Comparison of ENCODE assay signal across 1 cellular context in the genomic region with DNA sequence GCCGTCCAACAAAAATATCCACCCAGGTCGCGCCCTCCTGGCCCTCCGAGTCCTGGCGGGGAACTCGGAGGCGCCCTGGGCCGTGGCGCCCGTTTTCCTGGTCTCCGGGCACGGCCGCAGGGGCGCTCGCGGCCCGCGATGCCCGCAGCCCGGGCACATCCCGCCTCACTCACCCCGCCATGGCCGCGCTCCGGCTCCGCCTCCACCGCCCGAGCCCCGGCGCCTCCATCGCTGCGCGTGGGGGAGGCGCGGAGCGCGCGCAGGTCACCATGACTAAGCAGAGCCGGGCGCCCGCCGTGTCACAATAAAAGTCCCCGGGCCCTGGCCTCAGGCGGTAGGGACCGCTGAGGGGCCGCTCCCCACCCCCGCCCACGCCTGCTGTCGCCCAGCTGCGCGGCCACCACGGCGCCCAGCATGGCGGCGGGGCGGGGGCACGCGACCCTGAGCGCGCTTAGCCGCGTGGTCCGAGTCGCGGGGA.
TF ChIP-seq lines count a peak whose summit lies in the region.

No MANE protein-coding gene starts in this region.

TF ChIP-seq in HepG2, 621 proteins besides CTCF, POLR2A, EP300 and RAD21 (continued from another document and continues in another):
- TF ChIP-seq, protein P1, sequence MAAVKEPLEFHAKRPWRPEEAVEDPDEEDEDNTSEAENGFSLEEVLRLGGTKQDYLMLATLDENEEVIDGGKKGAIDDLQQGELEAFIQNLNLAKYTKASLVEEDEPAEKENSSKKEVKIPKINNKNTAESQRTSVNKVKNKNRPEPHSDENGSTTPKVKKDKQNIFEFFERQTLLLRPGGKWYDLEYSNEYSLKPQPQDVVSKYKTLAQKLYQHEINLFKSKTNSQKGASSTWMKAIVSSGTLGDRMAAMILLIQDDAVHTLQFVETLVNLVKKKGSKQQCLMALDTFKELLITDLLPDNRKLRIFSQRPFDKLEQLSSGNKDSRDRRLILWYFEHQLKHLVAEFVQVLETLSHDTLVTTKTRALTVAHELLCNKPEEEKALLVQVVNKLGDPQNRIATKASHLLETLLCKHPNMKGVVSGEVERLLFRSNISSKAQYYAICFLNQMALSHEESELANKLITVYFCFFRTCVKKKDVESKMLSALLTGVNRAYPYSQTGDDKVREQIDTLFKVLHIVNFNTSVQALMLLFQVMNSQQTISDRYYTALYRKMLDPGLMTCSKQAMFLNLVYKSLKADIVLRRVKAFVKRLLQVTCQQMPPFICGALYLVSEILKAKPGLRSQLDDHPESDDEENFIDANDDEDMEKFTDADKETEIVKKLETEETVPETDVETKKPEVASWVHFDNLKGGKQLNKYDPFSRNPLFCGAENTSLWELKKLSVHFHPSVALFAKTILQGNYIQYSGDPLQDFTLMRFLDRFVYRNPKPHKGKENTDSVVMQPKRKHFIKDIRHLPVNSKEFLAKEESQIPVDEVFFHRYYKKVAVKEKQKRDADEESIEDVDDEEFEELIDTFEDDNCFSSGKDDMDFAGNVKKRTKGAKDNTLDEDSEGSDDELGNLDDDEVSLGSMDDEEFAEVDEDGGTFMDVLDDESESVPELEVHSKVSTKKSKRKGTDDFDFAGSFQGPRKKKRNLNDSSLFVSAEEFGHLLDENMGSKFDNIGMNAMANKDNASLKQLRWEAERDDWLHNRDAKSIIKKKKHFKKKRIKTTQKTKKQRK (IDR thresholded peaks at IDR 0.05; ENCODE audit: low read length): no peak
- TF ChIP-seq ZNF788 (CRISPR knock-in tag; IDR thresholded peaks at IDR 0.05; ENCODE audit: borderline replicate concordance) (peak; percentile 77; the same call in 1 of the 2 replicates), ZNF335 (CRISPR knock-in tag; IDR thresholded peaks at IDR 0.05) (0 out of 2 replicates have a peak, but pooled peaks have one; percentile 39), ELF1 (CRISPR knock-in tag; IDR thresholded peaks at IDR 0.05) (no peak; the same call in 1 of the 2 replicates), ZNF768 (CRISPR knock-in tag; IDR thresholded peaks at IDR 0.05) (no peak), NFE2L1 (CRISPR knock-in tag; IDR thresholded peaks at IDR 0.05; ENCODE audit: borderline replicate concordance) (peak; percentile 98), NONO (IDR thresholded peaks at IDR 0.05) (no peak), NONO (CRISPR knock-in tag; conservative IDR thresholded peaks at IDR 0.05) (peak; percentile 87; the same call in 1 of the 2 replicates), JUNB (CRISPR knock-in tag; IDR thresholded peaks at IDR 0.05; ENCODE audit: borderline replicate concordance) (no peak; the same call in 1 of the 2 replicates), ATF7-NPFF (CRISPR knock-in tag; IDR thresholded peaks at IDR 0.05; ENCODE audit: low read depth) (peak; percentile 93), NR3C1 (CRISPR knock-in tag; IDR thresholded peaks at IDR 0.05) (no peak), MIXL1 (CRISPR knock-in tag; IDR thresholded peaks at IDR 0.05) (peak; percentile 36; the same call in 1 of the 2 replicates), ZNF749 (CRISPR knock-in tag; IDR thresholded peaks at IDR 0.05; ENCODE audit: borderline replicate concordance) (no peak), ZNF672 (CRISPR knock-in tag; IDR thresholded peaks at IDR 0.05) (0 out of 2 replicates have a peak, but pooled peaks have one; percentile 78), CREB1 (IDR thresholded peaks at IDR 0.05) (no peak; the same call in 1 of the 2 replicates), CREB1 (CRISPR knock-in tag; IDR thresholded peaks at IDR 0.05) (no peak), ZNF605 (CRISPR knock-in tag; IDR thresholded peaks at IDR 0.05) (no peak; the same call in 1 of the 2 replicates), ZBTB1 (CRISPR knock-in tag; IDR thresholded peaks at IDR 0.05; ENCODE audit: borderline replicate concordance) (no peak), ZNF264 (CRISPR knock-in tag; IDR thresholded peaks at IDR 0.05) (no peak)
- TF ChIP-seq, protein P2, sequence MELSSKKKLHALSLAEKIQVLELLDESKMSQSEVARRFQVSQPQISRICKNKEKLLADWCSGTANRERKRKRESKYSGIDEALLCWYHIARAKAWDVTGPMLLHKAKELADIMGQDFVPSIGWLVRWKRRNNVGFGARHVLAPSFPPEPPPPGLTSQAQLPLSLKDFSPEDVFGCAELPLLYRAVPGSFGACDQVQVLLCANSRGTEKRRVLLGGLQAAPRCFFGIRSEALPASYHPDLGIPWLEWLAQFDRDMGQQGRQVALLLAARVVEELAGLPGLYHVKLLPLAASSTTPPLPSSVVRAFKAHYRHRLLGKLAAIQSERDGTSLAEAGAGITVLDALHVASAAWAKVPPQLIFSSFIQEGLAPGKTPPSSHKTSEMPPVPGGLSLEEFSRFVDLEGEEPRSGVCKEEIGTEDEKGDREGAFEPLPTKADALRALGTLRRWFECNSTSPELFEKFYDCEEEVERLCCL (CRISPR knock-in tag; IDR thresholded peaks at IDR 0.05; ENCODE audit: borderline replicate concordance): no peak; the same call in 1 of the 2 replicates
- TF ChIP-seq, protein P3, sequence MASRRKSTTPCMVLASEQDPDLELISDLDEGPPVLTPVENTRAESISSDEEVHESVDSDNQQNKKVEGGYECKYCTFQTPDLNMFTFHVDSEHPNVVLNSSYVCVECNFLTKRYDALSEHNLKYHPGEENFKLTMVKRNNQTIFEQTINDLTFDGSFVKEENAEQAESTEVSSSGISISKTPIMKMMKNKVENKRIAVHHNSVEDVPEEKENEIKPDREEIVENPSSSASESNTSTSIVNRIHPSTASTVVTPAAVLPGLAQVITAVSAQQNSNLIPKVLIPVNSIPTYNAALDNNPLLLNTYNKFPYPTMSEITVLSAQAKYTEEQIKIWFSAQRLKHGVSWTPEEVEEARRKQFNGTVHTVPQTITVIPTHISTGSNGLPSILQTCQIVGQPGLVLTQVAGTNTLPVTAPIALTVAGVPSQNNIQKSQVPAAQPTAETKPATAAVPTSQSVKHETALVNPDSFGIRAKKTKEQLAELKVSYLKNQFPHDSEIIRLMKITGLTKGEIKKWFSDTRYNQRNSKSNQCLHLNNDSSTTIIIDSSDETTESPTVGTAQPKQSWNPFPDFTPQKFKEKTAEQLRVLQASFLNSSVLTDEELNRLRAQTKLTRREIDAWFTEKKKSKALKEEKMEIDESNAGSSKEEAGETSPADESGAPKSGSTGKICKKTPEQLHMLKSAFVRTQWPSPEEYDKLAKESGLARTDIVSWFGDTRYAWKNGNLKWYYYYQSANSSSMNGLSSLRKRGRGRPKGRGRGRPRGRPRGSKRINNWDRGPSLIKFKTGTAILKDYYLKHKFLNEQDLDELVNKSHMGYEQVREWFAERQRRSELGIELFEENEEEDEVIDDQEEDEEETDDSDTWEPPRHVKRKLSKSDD (CRISPR knock-in tag; IDR thresholded peaks at IDR 0.05; ENCODE audit: low read depth): peak; percentile 87
- TF ChIP-seq, protein P4, sequence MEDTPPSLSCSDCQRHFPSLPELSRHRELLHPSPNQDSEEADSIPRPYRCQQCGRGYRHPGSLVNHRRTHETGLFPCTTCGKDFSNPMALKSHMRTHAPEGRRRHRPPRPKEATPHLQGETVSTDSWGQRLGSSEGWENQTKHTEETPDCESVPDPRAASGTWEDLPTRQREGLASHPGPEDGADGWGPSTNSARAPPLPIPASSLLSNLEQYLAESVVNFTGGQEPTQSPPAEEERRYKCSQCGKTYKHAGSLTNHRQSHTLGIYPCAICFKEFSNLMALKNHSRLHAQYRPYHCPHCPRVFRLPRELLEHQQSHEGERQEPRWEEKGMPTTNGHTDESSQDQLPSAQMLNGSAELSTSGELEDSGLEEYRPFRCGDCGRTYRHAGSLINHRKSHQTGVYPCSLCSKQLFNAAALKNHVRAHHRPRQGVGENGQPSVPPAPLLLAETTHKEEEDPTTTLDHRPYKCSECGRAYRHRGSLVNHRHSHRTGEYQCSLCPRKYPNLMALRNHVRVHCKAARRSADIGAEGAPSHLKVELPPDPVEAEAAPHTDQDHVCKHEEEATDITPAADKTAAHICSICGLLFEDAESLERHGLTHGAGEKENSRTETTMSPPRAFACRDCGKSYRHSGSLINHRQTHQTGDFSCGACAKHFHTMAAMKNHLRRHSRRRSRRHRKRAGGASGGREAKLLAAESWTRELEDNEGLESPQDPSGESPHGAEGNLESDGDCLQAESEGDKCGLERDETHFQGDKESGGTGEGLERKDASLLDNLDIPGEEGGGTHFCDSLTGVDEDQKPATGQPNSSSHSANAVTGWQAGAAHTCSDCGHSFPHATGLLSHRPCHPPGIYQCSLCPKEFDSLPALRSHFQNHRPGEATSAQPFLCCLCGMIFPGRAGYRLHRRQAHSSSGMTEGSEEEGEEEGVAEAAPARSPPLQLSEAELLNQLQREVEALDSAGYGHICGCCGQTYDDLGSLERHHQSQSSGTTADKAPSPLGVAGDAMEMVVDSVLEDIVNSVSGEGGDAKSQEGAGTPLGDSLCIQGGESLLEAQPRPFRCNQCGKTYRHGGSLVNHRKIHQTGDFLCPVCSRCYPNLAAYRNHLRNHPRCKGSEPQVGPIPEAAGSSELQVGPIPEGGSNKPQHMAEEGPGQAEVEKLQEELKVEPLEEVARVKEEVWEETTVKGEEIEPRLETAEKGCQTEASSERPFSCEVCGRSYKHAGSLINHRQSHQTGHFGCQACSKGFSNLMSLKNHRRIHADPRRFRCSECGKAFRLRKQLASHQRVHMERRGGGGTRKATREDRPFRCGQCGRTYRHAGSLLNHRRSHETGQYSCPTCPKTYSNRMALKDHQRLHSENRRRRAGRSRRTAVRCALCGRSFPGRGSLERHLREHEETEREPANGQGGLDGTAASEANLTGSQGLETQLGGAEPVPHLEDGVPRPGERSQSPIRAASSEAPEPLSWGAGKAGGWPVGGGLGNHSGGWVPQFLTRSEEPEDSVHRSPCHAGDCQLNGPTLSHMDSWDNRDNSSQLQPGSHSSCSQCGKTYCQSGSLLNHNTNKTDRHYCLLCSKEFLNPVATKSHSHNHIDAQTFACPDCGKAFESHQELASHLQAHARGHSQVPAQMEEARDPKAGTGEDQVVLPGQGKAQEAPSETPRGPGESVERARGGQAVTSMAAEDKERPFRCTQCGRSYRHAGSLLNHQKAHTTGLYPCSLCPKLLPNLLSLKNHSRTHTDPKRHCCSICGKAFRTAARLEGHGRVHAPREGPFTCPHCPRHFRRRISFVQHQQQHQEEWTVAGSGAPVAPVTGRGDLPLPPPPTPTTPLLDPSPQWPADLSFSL (CRISPR knock-in tag; IDR thresholded peaks at IDR 0.05): no peak
- TF ChIP-seq, protein P5, sequence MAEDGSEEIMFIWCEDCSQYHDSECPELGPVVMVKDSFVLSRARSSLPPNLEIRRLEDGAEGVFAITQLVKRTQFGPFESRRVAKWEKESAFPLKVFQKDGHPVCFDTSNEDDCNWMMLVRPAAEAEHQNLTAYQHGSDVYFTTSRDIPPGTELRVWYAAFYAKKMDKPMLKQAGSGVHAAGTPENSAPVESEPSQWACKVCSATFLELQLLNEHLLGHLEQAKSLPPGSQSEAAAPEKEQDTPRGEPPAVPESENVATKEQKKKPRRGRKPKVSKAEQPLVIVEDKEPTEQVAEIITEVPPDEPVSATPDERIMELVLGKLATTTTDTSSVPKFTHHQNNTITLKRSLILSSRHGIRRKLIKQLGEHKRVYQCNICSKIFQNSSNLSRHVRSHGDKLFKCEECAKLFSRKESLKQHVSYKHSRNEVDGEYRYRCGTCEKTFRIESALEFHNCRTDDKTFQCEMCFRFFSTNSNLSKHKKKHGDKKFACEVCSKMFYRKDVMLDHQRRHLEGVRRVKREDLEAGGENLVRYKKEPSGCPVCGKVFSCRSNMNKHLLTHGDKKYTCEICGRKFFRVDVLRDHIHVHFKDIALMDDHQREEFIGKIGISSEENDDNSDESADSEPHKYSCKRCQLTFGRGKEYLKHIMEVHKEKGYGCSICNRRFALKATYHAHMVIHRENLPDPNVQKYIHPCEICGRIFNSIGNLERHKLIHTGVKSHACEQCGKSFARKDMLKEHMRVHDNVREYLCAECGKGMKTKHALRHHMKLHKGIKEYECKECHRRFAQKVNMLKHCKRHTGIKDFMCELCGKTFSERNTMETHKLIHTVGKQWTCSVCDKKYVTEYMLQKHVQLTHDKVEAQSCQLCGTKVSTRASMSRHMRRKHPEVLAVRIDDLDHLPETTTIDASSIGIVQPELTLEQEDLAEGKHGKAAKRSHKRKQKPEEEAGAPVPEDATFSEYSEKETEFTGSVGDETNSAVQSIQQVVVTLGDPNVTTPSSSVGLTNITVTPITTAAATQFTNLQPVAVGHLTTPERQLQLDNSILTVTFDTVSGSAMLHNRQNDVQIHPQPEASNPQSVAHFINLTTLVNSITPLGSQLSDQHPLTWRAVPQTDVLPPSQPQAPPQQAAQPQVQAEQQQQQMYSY (CRISPR knock-in tag; IDR thresholded peaks at IDR 0.05): no peak
- TF ChIP-seq, protein P6, sequence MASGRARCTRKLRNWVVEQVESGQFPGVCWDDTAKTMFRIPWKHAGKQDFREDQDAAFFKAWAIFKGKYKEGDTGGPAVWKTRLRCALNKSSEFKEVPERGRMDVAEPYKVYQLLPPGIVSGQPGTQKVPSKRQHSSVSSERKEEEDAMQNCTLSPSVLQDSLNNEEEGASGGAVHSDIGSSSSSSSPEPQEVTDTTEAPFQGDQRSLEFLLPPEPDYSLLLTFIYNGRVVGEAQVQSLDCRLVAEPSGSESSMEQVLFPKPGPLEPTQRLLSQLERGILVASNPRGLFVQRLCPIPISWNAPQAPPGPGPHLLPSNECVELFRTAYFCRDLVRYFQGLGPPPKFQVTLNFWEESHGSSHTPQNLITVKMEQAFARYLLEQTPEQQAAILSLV (CRISPR knock-in tag; IDR thresholded peaks at IDR 0.05; ENCODE audit: borderline replicate concordance): no peak
- TF ChIP-seq, protein P7, sequence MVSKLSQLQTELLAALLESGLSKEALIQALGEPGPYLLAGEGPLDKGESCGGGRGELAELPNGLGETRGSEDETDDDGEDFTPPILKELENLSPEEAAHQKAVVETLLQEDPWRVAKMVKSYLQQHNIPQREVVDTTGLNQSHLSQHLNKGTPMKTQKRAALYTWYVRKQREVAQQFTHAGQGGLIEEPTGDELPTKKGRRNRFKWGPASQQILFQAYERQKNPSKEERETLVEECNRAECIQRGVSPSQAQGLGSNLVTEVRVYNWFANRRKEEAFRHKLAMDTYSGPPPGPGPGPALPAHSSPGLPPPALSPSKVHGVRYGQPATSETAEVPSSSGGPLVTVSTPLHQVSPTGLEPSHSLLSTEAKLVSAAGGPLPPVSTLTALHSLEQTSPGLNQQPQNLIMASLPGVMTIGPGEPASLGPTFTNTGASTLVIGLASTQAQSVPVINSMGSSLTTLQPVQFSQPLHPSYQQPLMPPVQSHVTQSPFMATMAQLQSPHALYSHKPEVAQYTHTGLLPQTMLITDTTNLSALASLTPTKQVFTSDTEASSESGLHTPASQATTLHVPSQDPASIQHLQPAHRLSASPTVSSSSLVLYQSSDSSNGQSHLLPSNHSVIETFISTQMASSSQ (IDR thresholded peaks at IDR 0.05; ENCODE audit: low read depth): no peak
- TF ChIP-seq, protein P7 (CRISPR knock-in tag; IDR thresholded peaks at IDR 0.05; ENCODE audit: borderline replicate concordance): peak; percentile 81
